In the genomic region with DNA sequence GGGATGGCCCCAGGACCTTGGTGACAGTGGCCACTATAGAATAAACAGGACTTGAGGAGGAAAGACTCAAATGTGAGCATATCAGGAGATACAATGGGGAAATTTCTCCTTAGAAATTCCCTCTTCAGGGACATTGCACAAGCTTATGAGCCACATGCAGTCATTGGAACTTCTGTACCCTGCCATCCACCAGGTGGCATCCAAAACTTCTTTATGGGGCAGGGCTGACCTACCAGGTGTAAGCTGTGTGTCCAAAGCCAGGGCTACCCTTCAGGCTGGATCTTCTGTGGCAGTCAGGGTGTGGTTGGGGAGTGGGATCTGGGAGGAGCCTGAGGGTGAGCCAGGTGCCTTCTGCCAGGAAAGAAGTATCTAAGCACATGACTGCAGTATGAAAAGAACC, we compare ENCODE assay signal across 10 cellular contexts. TPM values are rescaled to one million over a fixed set of nuclear protein-coding genes. Genes with fewer than 3 reads are reported as not detected.
A peak's percentile ranks its signal among the peaks of the same experiment; 100 is the strongest.
DNase-seq lines count a peak whose midpoint lies in the region; TF ChIP-seq lines count a peak whose summit lies in the region.
"Had no signal": no experiment of that assay in that cellular context is flagged by ENCODE, and none has a peak within 500 bp of the region (broad histone marks: within the 10 kb centered on the region; RNA-seq: fewer than 3 reads in every experiment).

No MANE protein-coding gene starts in this region.

- H3K27ac ChIP-seq in esophagus squamous epithelium: no peak overlapping the region

- no peaks in the 10 kb centered on the region for H3K36me3 Mint-ChIP-seq in progenitor cell of endocrine pancreas (ENCODE audit: insufficient read depth)

- peaks cover 0 to 8% (median 0%) of the 10 kb centered on the region in 4 donors for H3K27me3 ChIP-seq in esophagus squamous epithelium

- no peaks in the 10 kb centered on the region for H3K36me3 ChIP-seq in esophagus squamous epithelium

- H3K4me3 ChIP-seq in GM12865 (ENCODE audit: low read depth, low read length) (no peak overlapping the region), esophagus squamous epithelium (no peak overlapping the region)

- H3K4me3 Mint-ChIP-seq in progenitor cell of endocrine pancreas (ENCODE audit: low read depth): no peak overlapping the region

- no peaks in the 10 kb centered on the region for H3K9me3 ChIP-seq in esophagus squamous epithelium

- intact Hi-C loops in esophagus squamous epithelium (cut with DNase I): loop anchor here (5.0 to 10.0 kb wide), 2 partner anchors 191 to 539 kb away; no protein-coding TSS in a partner anchor

- H3K4me1 Mint-ChIP-seq in progenitor cell of endocrine pancreas (ENCODE audit: low read depth): no peaks in the 10 kb centered on the region

- H3K27me3 Mint-ChIP-seq in progenitor cell of endocrine pancreas: peaks cover 28% of the 10 kb centered on the region

- no peak for TF ChIP-seq POLR2A in esophagus squamous epithelium (IDR thresholded peaks at IDR 0.05)

- DNase-seq in GM12865 (ENCODE audit: low read depth) (peak; percentile 18), NCI-H526 (lab: John Stamatoyannopoulos, UW) (peak; percentile 3 to 48), esophagus squamous epithelium (lab: John Stamatoyannopoulos, UW) (no peak), progenitor cell of endocrine pancreas (ENCODE audit: low spot score, unreplicated experiment) (no peak), activated T-cell treated with anti-CD3 and anti-CD28 coated beads for 4 hours (no peak), T-helper 2 cell (no peak)
- DNase-seq in activated CD4-positive, CD25-positive, alpha-beta regulatory T cell (lab: John Stamatoyannopoulos, UW): no peak
- DNase-seq: effector CD4-positive, alpha-beta T cell; NCI-H1105 had no signal

- no peak for TF ChIP-seq CTCF in GM12865 (IDR thresholded peaks at IDR 0.05; ENCODE audit: insufficient read depth, low read depth, low read length, missing control alignments)
- TF ChIP-seq CTCF in esophagus squamous epithelium (IDR thresholded peaks at IDR 0.05): peak in 4 of 6 experiments; percentile 18 to 46 (median 30)
- TF ChIP-seq CTCF in progenitor cell of endocrine pancreas (IDR thresholded peaks at IDR 0.05; ENCODE audit: unreplicated experiment): peak; percentile 47

- H3K4me1 ChIP-seq in esophagus squamous epithelium: peaks cover 0 to 4% (median 0%) of the 10 kb centered on the region in 3 donors

- no peaks in the 10 kb centered on the region for H3K9me3 Mint-ChIP-seq in progenitor cell of endocrine pancreas (ENCODE audit: low read depth)

- no peak overlapping the region for H3K27ac Mint-ChIP-seq in progenitor cell of endocrine pancreas

RNA-seq across cellular contexts. Expression of a gene that starts 36.6 kb away (rescaled TPM):
- total RNA-seq in esophagus squamous epithelium (under 1 TPM in 1 of 4 donors, not detected in 3; 0.19 TPM), progenitor cell of endocrine pancreas (not detected in 2 replicates)
- total RNA-seq: osteocyte had no signal

Comparison
In these comparisons a context has a peak if more than half of its experiments do, and no peak if none do; other contexts are left out.
1. DNase-seq: peak in GM12865 (single experiment) and NCI-H526 (2 of 2); none in esophagus squamous epithelium (single experiment), progenitor cell of endocrine pancreas (single experiment), activated T-cell treated with anti-CD3 and anti-CD28 coated beads for 4 hours (single experiment), T-helper 2 cell (0 of 5) and activated CD4-positive, CD25-positive, alpha-beta regulatory T cell (0 of 4).